In the genomic region with DNA sequence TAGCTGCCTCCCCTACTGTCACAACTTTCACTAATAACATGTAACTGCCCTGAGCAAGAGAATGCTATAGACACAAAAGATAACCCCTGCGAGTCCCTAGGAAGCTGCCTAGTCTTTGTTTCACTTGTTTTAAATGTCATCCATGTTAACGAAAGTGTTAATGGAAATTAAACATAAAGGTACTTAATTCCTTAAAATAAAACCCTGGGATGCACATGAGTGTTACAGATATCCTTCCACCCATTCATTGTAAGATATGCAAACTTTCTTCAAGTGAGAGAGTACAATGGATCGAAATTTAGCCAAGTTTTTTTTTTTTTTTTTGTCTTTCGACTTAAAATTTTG, we compare ENCODE assay signal across 7 cellular contexts. TPM values are rescaled to one million over a fixed set of nuclear protein-coding genes. Genes with fewer than 3 reads are reported as not detected.
DNase-seq lines count a peak whose midpoint lies in the region; ATAC-seq and TF ChIP-seq lines count a peak whose summit lies in the region.

No MANE protein-coding gene starts in this region.

- DNase-seq in HFFc6 (no peak), stomach (no peak), activated gamma-delta T cell (lab: John Stamatoyannopoulos, UW) (no peak)
- no peak for DNase-seq in activated naive CD8-positive, alpha-beta T cell treated with anti-CD3 and anti-CD28 coated beads for 36 hours

- H3K36me3 ChIP-seq in iPS-20b (ENCODE audit: insufficient read depth, low read depth, low read length) (no peaks in the 10 kb centered on the region), stomach (no peaks in the 10 kb centered on the region)

- TF ChIP-seq EP300 in stomach (IDR thresholded peaks at IDR 0.05), result no peak

- H3K36me3 Mint-ChIP-seq in HFFc6 (ENCODE audit: low read depth), result 0 out of 2 replicates have a peak, but pooled peaks cover 3% of the 10 kb centered on the region
- no peaks in the 10 kb centered on the region for H3K36me3 Mint-ChIP-seq in activated naive CD8-positive, alpha-beta T cell treated with anti-CD3 and anti-CD28 coated beads for 36 hours

- H3K4me3 Mint-ChIP-seq in HFFc6, result peak overlapping the region; percentile 95
- peak overlapping the region; percentile 50 for H3K4me3 Mint-ChIP-seq in activated naive CD8-positive, alpha-beta T cell treated with anti-CD3 and anti-CD28 coated beads for 36 hours

- no peak for TF ChIP-seq POLR2A in stomach (IDR thresholded peaks at IDR 0.05)

- ATAC-seq in GM21786 (IDR thresholded peaks at IDR 0.05; ENCODE audit: unreplicated experiment), result no peak
- no peak for ATAC-seq in HG03095 (IDR thresholded peaks at IDR 0.05; ENCODE audit: unreplicated experiment)

- H3K9me3 ChIP-seq in iPS-20b (ENCODE audit: insufficient read depth, low read depth, low read length) (no peaks in the 10 kb centered on the region), stomach (no peaks in the 10 kb centered on the region)

- no peak for TF ChIP-seq CTCF in HFFc6 (IDR thresholded peaks at IDR 0.05)
- TF ChIP-seq CTCF in stomach (IDR thresholded peaks at IDR 0.05), result no peak

- H3K9ac ChIP-seq in iPS-20b (ENCODE audit: low read depth, low read length), result peak overlapping the region; percentile 90; the same call in 1 of the 2 replicates

- peaks cover 17% of the 10 kb centered on the region for H3K27me3 ChIP-seq in iPS-20b (ENCODE audit: insufficient read depth, low read length)
- no peaks in the 10 kb centered on the region for H3K27me3 ChIP-seq in stomach

- 7 to 23% (median 15%) methylated on average over 4 of the region's 4 CpGs for WGBS in stomach, 5 donors

- peak overlapping the region; percentile 54 for H3K27ac Mint-ChIP-seq in HFFc6
- H3K27ac Mint-ChIP-seq in activated naive CD8-positive, alpha-beta T cell treated with anti-CD3 and anti-CD28 coated beads for 36 hours, result no peak overlapping the region

- H3K4me1 Mint-ChIP-seq in HFFc6 (ENCODE audit: low read depth), result peaks cover 65% of the 10 kb centered on the region
- peaks cover 12% of the 10 kb centered on the region for H3K4me1 Mint-ChIP-seq in activated naive CD8-positive, alpha-beta T cell treated with anti-CD3 and anti-CD28 coated beads for 36 hours

- H3K27ac ChIP-seq in iPS-20b (ENCODE audit: low read length) (no peak overlapping the region), stomach (peak overlapping the region in 2 of 5 donors; percentile 81 to 92)

- peak overlapping the region; percentile 93 for H3K4me3 ChIP-seq in iPS-20b (ENCODE audit: low read length)
- H3K4me3 ChIP-seq in stomach, result peak overlapping the region; percentile 79 to 94 (median 84)

- peaks cover 12% of the 10 kb centered on the region; the same call in 1 of the 2 replicates for H3K4me1 ChIP-seq in iPS-20b (ENCODE audit: insufficient read depth, low read length)
- peaks cover 0 to 48% (median 20%) of the 10 kb centered on the region in 4 donors for H3K4me1 ChIP-seq in stomach

- peaks cover 1% of the 10 kb centered on the region; the same call in 1 of the 2 replicates for H3K27me3 Mint-ChIP-seq in HFFc6 (ENCODE audit: insufficient read depth)
- H3K27me3 Mint-ChIP-seq in activated naive CD8-positive, alpha-beta T cell treated with anti-CD3 and anti-CD28 coated beads for 36 hours, result peaks cover 84% of the 10 kb centered on the region

- intact Hi-C loops in stomach (cut with DNase I; ENCODE audit: low total_unique reads), result no loop called here

- H3K9me3 Mint-ChIP-seq in HFFc6, result no peaks in the 10 kb centered on the region
- peaks cover 1% of the 10 kb centered on the region for H3K9me3 Mint-ChIP-seq in activated naive CD8-positive, alpha-beta T cell treated with anti-CD3 and anti-CD28 coated beads for 36 hours

RNA-seq across cellular contexts. Expression of a gene that starts 1.4 kb away (rescaled TPM):
- 10 to 100 TPM; 18.4 to 28.6 (median 27.2) TPM for total RNA-seq in HFFc6 (2021; fragmentation: NEBNext Ultra II Directional; extraction: Animal tissue kit (Norgen Biotek cat#: 25700))
- 1 to 10 TPM in 1 of 2 experiments, under 1 TPM in 1; 0.92 to 1.6 TPM for total RNA-seq in activated naive CD8-positive, alpha-beta T cell treated with anti-CD3 and anti-CD28 coated beads for 36 hours
- 10 to 100 TPM in 4 of 5 donors, under 1 TPM in 1; 0.58 to 43.9 (median 12.8) TPM for total RNA-seq in stomach
- 10 to 100 TPM in 1 of 3 donors, 1 to 10 TPM in 2; 3.0 to 14.2 (median 8.3) TPM for polyA plus RNA-seq in stomach
